ENCODE assay signal across 1 cellular context in genomic region chr18:74497778-74498177, GRCh38.
TF ChIP-seq lines count a peak whose summit lies in the region.

No MANE protein-coding gene starts in this region.

TF ChIP-seq in GM12878, 131 proteins besides CTCF, POLR2A, EP300 and RAD21:
- TF ChIP-seq IKZF2 (IDR thresholded peaks at IDR 0.05) (peak; percentile 13 to 35; a peak in 2 of 4 replicates), NFIC (IDR thresholded peaks at IDR 0.05; ENCODE audit: low read depth, low read length) (no peak), SMAD1 (IDR thresholded peaks at IDR 0.05; ENCODE audit: low read depth, partially characterized antibody) (no peak), NFXL1 (IDR thresholded peaks at IDR 0.05; ENCODE audit: borderline replicate concordance) (no peak), SPI1 (IDR thresholded peaks at IDR 0.05; ENCODE audit: borderline replicate concordance, insufficient read depth, low read depth, low read length) (peak; percentile 69; the same call in 1 of the 2 replicates), JUNB (IDR thresholded peaks at IDR 0.05) (no peak), MTA2 (IDR thresholded peaks at IDR 0.05; ENCODE audit: low read depth) (peak; percentile 44; the same call in 1 of the 2 replicates), HDAC6 (IDR thresholded peaks at IDR 0.05; ENCODE audit: unreplicated experiment) (no peak), EED (IDR thresholded peaks at IDR 0.05; ENCODE audit: low read depth) (no peak), CHD2 (IDR thresholded peaks at IDR 0.05; ENCODE audit: borderline replicate concordance, low read depth, low read length) (no peak), TARDBP (IDR thresholded peaks at IDR 0.05; ENCODE audit: borderline replicate concordance) (no peak), IKZF1 (conservative IDR thresholded peaks at IDR 0.05) (peak; percentile 30; the same call in 1 of the 2 replicates), ASH2L (IDR thresholded peaks at IDR 0.05; ENCODE audit: borderline replicate concordance, low read depth) (no peak)
- TF ChIP-seq, protein P1, sequence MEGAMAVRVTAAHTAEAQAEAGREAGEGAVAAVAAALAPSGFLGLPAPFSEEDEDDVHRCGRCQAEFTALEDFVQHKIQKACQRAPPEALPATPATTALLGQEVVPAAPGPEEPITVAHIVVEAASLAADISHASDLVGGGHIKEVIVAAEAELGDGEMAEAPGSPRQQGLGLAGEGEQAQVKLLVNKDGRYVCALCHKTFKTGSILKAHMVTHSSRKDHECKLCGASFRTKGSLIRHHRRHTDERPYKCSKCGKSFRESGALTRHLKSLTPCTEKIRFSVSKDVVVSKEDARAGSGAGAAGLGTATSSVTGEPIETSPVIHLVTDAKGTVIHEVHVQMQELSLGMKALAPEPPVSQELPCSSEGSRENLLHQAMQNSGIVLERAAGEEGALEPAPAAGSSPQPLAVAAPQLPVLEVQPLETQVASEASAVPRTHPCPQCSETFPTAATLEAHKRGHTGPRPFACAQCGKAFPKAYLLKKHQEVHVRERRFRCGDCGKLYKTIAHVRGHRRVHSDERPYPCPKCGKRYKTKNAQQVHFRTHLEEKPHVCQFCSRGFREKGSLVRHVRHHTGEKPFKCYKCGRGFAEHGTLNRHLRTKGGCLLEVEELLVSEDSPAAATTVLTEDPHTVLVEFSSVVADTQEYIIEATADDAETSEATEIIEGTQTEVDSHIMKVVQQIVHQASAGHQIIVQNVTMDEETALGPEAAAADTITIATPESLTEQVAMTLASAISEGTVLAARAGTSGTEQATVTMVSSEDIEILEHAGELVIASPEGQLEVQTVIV (IDR thresholded peaks at IDR 0.05; ENCODE audit: borderline replicate concordance, partially characterized antibody): no peak
